17 cellular contexts compared by ENCODE assay signal in the genomic region with DNA sequence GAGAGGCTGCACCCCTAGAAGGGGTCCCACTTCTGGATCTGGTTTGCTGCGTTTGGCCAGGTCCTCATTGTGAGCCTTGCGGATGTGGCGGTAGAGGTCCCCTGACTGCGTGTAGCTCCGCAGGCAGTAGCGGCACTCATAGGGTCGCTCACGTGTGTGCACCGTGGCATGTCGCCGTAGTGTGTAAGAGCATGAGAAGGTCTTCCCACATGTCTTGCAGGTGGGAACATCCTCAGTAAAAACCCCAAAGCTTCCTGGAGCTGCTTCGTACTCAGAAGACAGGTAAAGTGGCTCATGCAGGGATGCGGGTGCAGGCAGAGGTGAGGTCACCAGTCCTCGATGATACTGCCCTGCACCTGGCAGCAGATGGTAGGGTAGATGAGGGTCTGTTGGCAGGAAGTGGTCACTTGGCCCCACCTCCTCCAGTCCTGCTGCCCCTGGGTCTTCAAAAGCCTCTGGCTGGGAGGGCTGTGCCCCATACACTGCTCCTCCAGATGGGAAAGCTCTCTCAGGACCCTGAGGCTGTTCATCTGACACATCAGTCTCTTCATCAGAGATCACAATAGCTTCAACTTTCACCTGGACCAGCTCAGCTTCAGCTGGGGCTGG. TPM values are rescaled to one million over a fixed set of nuclear protein-coding genes. Genes with fewer than 3 reads are reported as not detected.
DNase-seq lines count a peak whose midpoint lies in the region; ATAC-seq and TF ChIP-seq lines count a peak whose summit lies in the region.
"Had no signal": no experiment of that assay in that cellular context is flagged by ENCODE, and none has a peak within 500 bp of the region (broad histone marks: within the 10 kb centered on the region; RNA-seq: fewer than 3 reads in every experiment).

No MANE protein-coding gene starts in this region.

- CTCF ChIA-PET in activated CD4-positive, alpha-beta T cell treated with anti-CD3 and anti-CD28 coated beads for 36 hours (lab: Charles Lee) = interaction anchor here (1.1 kb wide), 2 partner anchors 25 to 32 kb away, joined by 3 read pairs; partner anchors contain the start of gene HNRNPUL2

- no peak for TF ChIP-seq CTCF in nephron progenitor cell (IDR thresholded peaks at IDR 0.05)

- ATAC-seq in activated CD4-positive, alpha-beta T cell treated with anti-CD3 and anti-CD28 coated beads for 36 hours = no peak
- ATAC-seq: left lung, T-helper 17 cell had no signal

- peaks cover 54% of the 10 kb centered on the region for H3K4me1 ChIP-seq in BLaER1

- intact Hi-C loops in activated CD4-positive, alpha-beta T cell treated with anti-CD3 and anti-CD28 coated beads for 36 hours (cut with DNase I, micrococcal nuclease) = loop anchor here in 1 of 2 experiments (5.0 kb wide), 1 partner anchor 35 kb away; the partner anchor contains the start of gene TMEM179B
- intact Hi-C loops in activated T-helper 1 cell treated with anti-CD3 and anti-CD28 coated beads, Interleukin-12 subunit alpha, Interleukin-12 subunit beta, Interleukin-2, Interleukin-4 antibody, amounts not matched to agents 30 ng/mL and 10 ng/mL and 1 ng/mL, durations not matched to agents 14 hours and 24 hours and 36 hours (cut with micrococcal nuclease) = loop anchor here (5.0 kb wide), 1 partner anchor 140 kb away; the partner anchor contains the start of genes EML3 and ROM1

- no peaks in the 10 kb centered on the region for H3K27me3 ChIP-seq in BLaER1
- H3K27me3 ChIP-seq: left lung, transverse colon had no signal

- POLR2A ChIA-PET in activated CD4-positive, alpha-beta T cell treated with anti-CD3 and anti-CD28 coated beads for 36 hours (lab: Charles Lee) = interaction anchor here (0.6 to 2.9 kb wide), 6 partner anchors 9 to 89 kb away, joined by 3 to 32 read pairs (median 7); partner anchors contain the start of genes C11orf98, CSKMT, HNRNPUL2 and POLR2G

- H3K36me3 Mint-ChIP-seq in activated CD4-positive, alpha-beta T cell treated with anti-CD3 and anti-CD28 coated beads for 36 hours (ENCODE audit: low read depth) = peaks cover 8% of the 10 kb centered on the region
- peaks cover 8% of the 10 kb centered on the region for H3K36me3 Mint-ChIP-seq in activated T-helper 1 cell treated with anti-CD3 and anti-CD28 coated beads, Interleukin-12 subunit alpha, Interleukin-12 subunit beta, Interleukin-2, Interleukin-4 antibody, amounts not matched to agents 30 ng/mL and 10 ng/mL and 1 ng/mL, durations not matched to agents 14 hours and 24 hours and 36 hours (ENCODE audit: low read depth)
- H3K36me3 Mint-ChIP-seq in nephron progenitor cell (ENCODE audit: low read depth) = peaks cover 12% of the 10 kb centered on the region

- H3K27ac ChIP-seq in BLaER1 = no peak overlapping the region

- no peaks in the 10 kb centered on the region for H3K27me3 Mint-ChIP-seq in activated CD4-positive, alpha-beta T cell treated with anti-CD3 and anti-CD28 coated beads for 36 hours
- no peaks in the 10 kb centered on the region for H3K27me3 Mint-ChIP-seq in activated T-helper 1 cell treated with anti-CD3 and anti-CD28 coated beads, Interleukin-12 subunit alpha, Interleukin-12 subunit beta, Interleukin-2, Interleukin-4 antibody, amounts not matched to agents 30 ng/mL and 10 ng/mL and 1 ng/mL, durations not matched to agents 14 hours and 24 hours and 36 hours (ENCODE audit: insufficient read depth)
- H3K27me3 Mint-ChIP-seq in nephron progenitor cell (ENCODE audit: low read depth, poor library complexity) = no peaks in the 10 kb centered on the region
- H3K27me3 Mint-ChIP-seq: T-helper 17 cell had no signal

- no peak overlapping the region for H3K9ac ChIP-seq in BLaER1

- H3K9me3 Mint-ChIP-seq in activated CD4-positive, alpha-beta T cell treated with anti-CD3 and anti-CD28 coated beads for 36 hours (ENCODE audit: low read depth) = no peaks in the 10 kb centered on the region
- no peaks in the 10 kb centered on the region for H3K9me3 Mint-ChIP-seq in activated T-helper 1 cell treated with anti-CD3 and anti-CD28 coated beads, Interleukin-12 subunit alpha, Interleukin-12 subunit beta, Interleukin-2, Interleukin-4 antibody, amounts not matched to agents 30 ng/mL and 10 ng/mL and 1 ng/mL, durations not matched to agents 14 hours and 24 hours and 36 hours
- no peaks in the 10 kb centered on the region for H3K9me3 Mint-ChIP-seq in nephron progenitor cell

- peak overlapping the region; percentile 21 for H3K4me3 Mint-ChIP-seq in activated CD4-positive, alpha-beta T cell treated with anti-CD3 and anti-CD28 coated beads for 36 hours
- peak overlapping the region; percentile 5 for H3K4me3 Mint-ChIP-seq in activated T-helper 1 cell treated with anti-CD3 and anti-CD28 coated beads, Interleukin-12 subunit alpha, Interleukin-12 subunit beta, Interleukin-2, Interleukin-4 antibody, amounts not matched to agents 30 ng/mL and 10 ng/mL and 1 ng/mL, durations not matched to agents 14 hours and 24 hours and 36 hours
- H3K4me3 Mint-ChIP-seq in nephron progenitor cell = peak overlapping the region; percentile 98

- peak overlapping the region; percentile 96 for H3K4me2 ChIP-seq in BLaER1

- no peak overlapping the region for H3K27ac Mint-ChIP-seq in activated CD4-positive, alpha-beta T cell treated with anti-CD3 and anti-CD28 coated beads for 36 hours
- H3K27ac Mint-ChIP-seq in activated T-helper 1 cell treated with anti-CD3 and anti-CD28 coated beads, Interleukin-12 subunit alpha, Interleukin-12 subunit beta, Interleukin-2, Interleukin-4 antibody, amounts not matched to agents 30 ng/mL and 10 ng/mL and 1 ng/mL, durations not matched to agents 14 hours and 24 hours and 36 hours = no peak overlapping the region
- H3K27ac Mint-ChIP-seq in nephron progenitor cell = no peak overlapping the region

- peaks cover 29% of the 10 kb centered on the region for H3K4me1 Mint-ChIP-seq in activated CD4-positive, alpha-beta T cell treated with anti-CD3 and anti-CD28 coated beads for 36 hours
- H3K4me1 Mint-ChIP-seq in activated T-helper 1 cell treated with anti-CD3 and anti-CD28 coated beads, Interleukin-12 subunit alpha, Interleukin-12 subunit beta, Interleukin-2, Interleukin-4 antibody, amounts not matched to agents 30 ng/mL and 10 ng/mL and 1 ng/mL, durations not matched to agents 14 hours and 24 hours and 36 hours (ENCODE audit: low read depth) = peaks cover 12% of the 10 kb centered on the region
- peaks cover 34% of the 10 kb centered on the region for H3K4me1 Mint-ChIP-seq in nephron progenitor cell

- no peak for DNase-seq in activated CD4-positive, alpha-beta T cell treated with anti-CD3 and anti-CD28 coated beads for 36 hours
- DNase-seq in activated CD4-positive, alpha-beta T cell treated with anti-CD3 and anti-CD28 coated beads, Interleukin-2, amount 50 U/mL, for 1 hour = no peak
- no peak for DNase-seq in activated T-helper 1 cell treated with anti-CD3 and anti-CD28 coated beads, Interleukin-12 subunit alpha, Interleukin-12 subunit beta, Interleukin-2, Interleukin-4 antibody, amounts not matched to agents 30 ng/mL and 10 ng/mL and 1 ng/mL, durations not matched to agents 14 hours and 24 hours and 36 hours (ENCODE audit: low spot score)
- DNase-seq in nephron progenitor cell (no peak), activated gamma-delta T cell (lab: John Stamatoyannopoulos, UW) (no peak), GF-D8 (lab: John Stamatoyannopoulos, UW) (no peak), cortex of kidney (lab: John Stamatoyannopoulos, UW) (no peak)
- DNase-seq: activated CD4-positive, CD25-positive, alpha-beta regulatory T cell; amygdala; DMS79 treated with DMSO at 0.1 percent for 48 hours; left lung; NCI-H2029; NCI-H446 treated with DMSO at 0.1 percent for 48 hours; SHP77; T-helper 17 cell; transverse colon had no signal

- H4K20me1 ChIP-seq in BLaER1 = peaks cover 6% of the 10 kb centered on the region; the same call in 1 of the 2 replicates

- H3K36me3 ChIP-seq in BLaER1 = peaks cover 27% of the 10 kb centered on the region

- H3K4me3 ChIP-seq in BLaER1 = no peak overlapping the region

- no peaks in the 10 kb centered on the region for H3K9me3 ChIP-seq in BLaER1
- H3K9me3 ChIP-seq: left lung, transverse colon had no signal

RNA-seq across cellular contexts. Expression of gene ZBTB3, which starts 1.7 kb away (rescaled TPM):
- 10 to 100 TPM in 1 of 2 experiments, 1 to 10 TPM in 1; 6.0 to 10.2 TPM for total RNA-seq in activated CD4-positive, alpha-beta T cell treated with anti-CD3 and anti-CD28 coated beads for 36 hours
- 8.7 and 9.1 TPM in 2 replicates for total RNA-seq in activated T-helper 1 cell treated with anti-CD3 and anti-CD28 coated beads, Interleukin-12 subunit alpha, Interleukin-12 subunit beta, Interleukin-2, Interleukin-4 antibody, amounts not matched to agents 30 ng/mL and 10 ng/mL and 1 ng/mL, durations not matched to agents 14 hours and 24 hours and 36 hours

RNA-seq across cellular contexts. Expression of gene POLR2G, which starts 9.1 kb away (rescaled TPM):
- 100 to 1,000 TPM in 1 of 2 experiments, 10 to 100 TPM in 1; 87.1 to 125 TPM for total RNA-seq in activated CD4-positive, alpha-beta T cell treated with anti-CD3 and anti-CD28 coated beads for 36 hours
- 145 and 148 TPM in 2 replicates for total RNA-seq in activated T-helper 1 cell treated with anti-CD3 and anti-CD28 coated beads, Interleukin-12 subunit alpha, Interleukin-12 subunit beta, Interleukin-2, Interleukin-4 antibody, amounts not matched to agents 30 ng/mL and 10 ng/mL and 1 ng/mL, durations not matched to agents 14 hours and 24 hours and 36 hours

RNA-seq across cellular contexts. Expression of gene TAF6L, which starts 18.9 kb away (rescaled TPM):
- 10 to 100 TPM; 10.2 to 12.6 TPM for total RNA-seq in activated CD4-positive, alpha-beta T cell treated with anti-CD3 and anti-CD28 coated beads for 36 hours
- 19.4 and 20.7 TPM in 2 replicates for total RNA-seq in activated T-helper 1 cell treated with anti-CD3 and anti-CD28 coated beads, Interleukin-12 subunit alpha, Interleukin-12 subunit beta, Interleukin-2, Interleukin-4 antibody, amounts not matched to agents 30 ng/mL and 10 ng/mL and 1 ng/mL, durations not matched to agents 14 hours and 24 hours and 36 hours

RNA-seq across cellular contexts. Expression of gene TTC9C, which starts 24.0 kb away (rescaled TPM):
- 10 to 100 TPM; 40.8 to 54.1 TPM for total RNA-seq in activated CD4-positive, alpha-beta T cell treated with anti-CD3 and anti-CD28 coated beads for 36 hours
- total RNA-seq in activated T-helper 1 cell treated with anti-CD3 and anti-CD28 coated beads, Interleukin-12 subunit alpha, Interleukin-12 subunit beta, Interleukin-2, Interleukin-4 antibody, amounts not matched to agents 30 ng/mL and 10 ng/mL and 1 ng/mL, durations not matched to agents 14 hours and 24 hours and 36 hours = 36.4 and 38.0 TPM in 2 replicates

RNA-seq across cellular contexts. Expression of gene HNRNPUL2, which starts 25.0 kb away (rescaled TPM):
- 10 to 100 TPM; 48.7 to 59.6 TPM for total RNA-seq in activated CD4-positive, alpha-beta T cell treated with anti-CD3 and anti-CD28 coated beads for 36 hours
- 53.0 and 55.2 TPM in 2 replicates for total RNA-seq in activated T-helper 1 cell treated with anti-CD3 and anti-CD28 coated beads, Interleukin-12 subunit alpha, Interleukin-12 subunit beta, Interleukin-2, Interleukin-4 antibody, amounts not matched to agents 30 ng/mL and 10 ng/mL and 1 ng/mL, durations not matched to agents 14 hours and 24 hours and 36 hours

Comparison
In these comparisons a context has a peak if more than half of its experiments do, and no peak if none do; other contexts are left out.
1. H3K4me3 Mint-ChIP-seq: peak in every context shown above with its lines; median percentile 98 in nephron progenitor cell; 21 in activated CD4-positive, alpha-beta T cell treated with anti-CD3 and anti-CD28 coated beads for 36 hours; 5 in activated T-helper 1 cell treated with anti-CD3 and anti-CD28 coated beads, Interleukin-12 subunit alpha, Interleukin-12 subunit beta, Interleukin-2, Interleukin-4 antibody, amounts not matched to agents 30 ng/mL and 10 ng/mL and 1 ng/mL, durations not matched to agents 14 hours and 24 hours and 36 hours.